Comparison of ENCODE assay signal across 19 cellular contexts in the genomic region with DNA sequence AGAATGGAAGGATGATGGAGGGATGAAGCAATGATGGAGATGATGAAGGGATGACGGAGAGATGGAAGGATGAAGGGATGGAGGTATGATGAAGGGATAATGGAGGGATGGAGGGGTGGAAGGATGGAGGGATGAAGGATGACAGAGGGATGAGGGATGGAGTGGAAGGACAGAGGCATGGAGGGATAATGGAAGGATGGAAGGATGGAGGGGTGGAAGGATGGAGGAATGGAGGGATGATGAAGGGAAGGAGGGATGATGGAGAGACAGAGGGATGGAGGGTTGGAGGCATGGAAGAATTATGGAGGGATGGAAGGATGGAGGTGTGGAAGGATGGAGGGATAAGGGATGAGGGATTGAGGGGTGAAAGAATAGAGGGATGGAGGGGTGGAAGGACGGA.
A peak's percentile ranks its signal among the peaks of the same experiment; 100 is the strongest.
DNase-seq lines count a peak whose midpoint lies in the region; ATAC-seq, FAIRE-seq and TF ChIP-seq lines count a peak whose summit lies in the region.
"Had no signal": no experiment of that assay in that cellular context is flagged by ENCODE, and none has a peak within 500 bp of the region (broad histone marks: within the 10 kb centered on the region; RNA-seq: fewer than 3 reads in every experiment).

No MANE protein-coding gene starts in this region.

- no peak for TF ChIP-seq POLR2A in HepG2 (IDR thresholded peaks at IDR 0.05; ENCODE audit: insufficient read depth in 1 of 2, low read depth in 2 of 2, low read length in 2 of 2)
- no peak for TF ChIP-seq POLR2A in right lobe of liver (IDR thresholded peaks at IDR 0.05)
- TF ChIP-seq POLR2A in K562 (conservative IDR thresholded peaks at IDR 0.05), result no peak

- H3K79me2 ChIP-seq in HepG2 (ENCODE audit: insufficient read depth, low read length) (no peaks in the 10 kb centered on the region), K562 (ENCODE audit: control insufficient read depth, insufficient read depth, low read length) (no peaks in the 10 kb centered on the region)

- no peak overlapping the region for H3K27ac ChIP-seq in HepG2 (ENCODE audit: extremely low read length, insufficient read depth, low read length)
- H3K27ac ChIP-seq in right lobe of liver, result no peak overlapping the region
- H3K27ac ChIP-seq in K562 (ENCODE audit: extremely low read depth, low read depth, low read length), result no peak overlapping the region
- H3K27ac ChIP-seq: 22Rv1; A549; BLaER1 treated with 17β-estradiol and CSF1 and Interleukin-3, amounts not matched to agents 10 nM and 100 nM; C4-2B had no signal

- H3K9me3 ChIP-seq in HepG2 (ENCODE audit: low read length), result no peaks in the 10 kb centered on the region
- H3K9me3 ChIP-seq in right lobe of liver, result no peaks in the 10 kb centered on the region
- no peaks in the 10 kb centered on the region for H3K9me3 ChIP-seq in K562 (replicated peaks; ENCODE audit: control insufficient read depth, insufficient read depth, low read depth, low read length)
- H3K9me3 ChIP-seq: A549; BLaER1 treated with 17β-estradiol and CSF1 and Interleukin-3, amounts not matched to agents 10 nM and 100 nM; Caco-2 had no signal

- H4K20me1 ChIP-seq in HepG2 (ENCODE audit: insufficient read depth, low read length) (0 out of 2 replicates have a peak, but pooled peaks cover 2% of the 10 kb centered on the region), K562 (replicated peaks; ENCODE audit: control insufficient read depth, insufficient read depth, low read length) (peaks cover 4% of the 10 kb centered on the region; the same call in 1 of the 2 replicates)

- no peak for ATAC-seq in HepG2
- no peak for ATAC-seq in right lobe of liver
- ATAC-seq in K562, result no peak

- H3K27me3 ChIP-seq in HepG2 (ENCODE audit: control insufficient read depth in 1 of 2, insufficient read depth in 2 of 2, low read length in 2 of 2) (peaks cover 6 to 53% of the 10 kb centered on the region in 2 experiments), right lobe of liver (no peaks in the 10 kb centered on the region), K562 (ENCODE audit: control insufficient read depth in 2 of 2, insufficient read depth in 2 of 2, low read length in 2 of 2) (peaks cover 27 to 57% of the 10 kb centered on the region in 2 experiments)
- H3K27me3 ChIP-seq: BLaER1 treated with 17β-estradiol and CSF1 and Interleukin-3, amounts not matched to agents 10 nM and 100 nM had no signal

- DNase-seq in activated CD4-positive, alpha-beta T cell treated with anti-CD3 and anti-CD28 coated beads, Interleukin-2, amount 10 ng/mL, durations not matched to agents 7 days and 5 days, result no peak
- no peak for DNase-seq in activated CD4-positive, alpha-beta T cell treated with anti-CD3 and anti-CD28 coated beads, Interleukin-2, amount 10 ng/mL, durations not matched to agents 24 days and 14 days
- no peak for DNase-seq in HepG2 (ENCODE audit: low spot score)
- DNase-seq in right lobe of liver, result no peak
- no peak for DNase-seq in K562 (ENCODE audit: extremely low read depth in 1 of 4, low spot score in 3 of 4)
- DNase-seq in kidney tubule cell (ENCODE audit: low spot score), result no peak
- DNase-seq in DMS153 (lab: John Stamatoyannopoulos, UW), result no peak
- DNase-seq: GDM1 had no signal

- H3K9me3 Mint-ChIP-seq in activated CD4-positive, alpha-beta T cell treated with anti-CD3 and anti-CD28 coated beads, Interleukin-2, amount 10 ng/mL, durations not matched to agents 7 days and 5 days, result no peaks in the 10 kb centered on the region
- H3K9me3 Mint-ChIP-seq in activated CD4-positive, alpha-beta T cell treated with anti-CD3 and anti-CD28 coated beads, Interleukin-2, amount 10 ng/mL, durations not matched to agents 24 days and 14 days, result peaks cover 5% of the 10 kb centered on the region
- H3K9me3 Mint-ChIP-seq: CD4-positive, alpha-beta T cell; CD8-positive, alpha-beta T cell had no signal

- peaks cover 5% of the 10 kb centered on the region for H3K27me3 Mint-ChIP-seq in activated CD4-positive, alpha-beta T cell treated with anti-CD3 and anti-CD28 coated beads, Interleukin-2, amount 10 ng/mL, durations not matched to agents 7 days and 5 days
- H3K27me3 Mint-ChIP-seq in activated CD4-positive, alpha-beta T cell treated with anti-CD3 and anti-CD28 coated beads, Interleukin-2, amount 10 ng/mL, durations not matched to agents 24 days and 14 days, result peaks cover 2% of the 10 kb centered on the region

- no peak overlapping the region for H3K4me3 ChIP-seq in HepG2 (replicated peaks in 1 of 3; ENCODE audit: insufficient read depth in 1 of 3, low read depth in 2 of 3, low read length in 3 of 3)
- no peak overlapping the region for H3K4me3 ChIP-seq in right lobe of liver
- no peak overlapping the region for H3K4me3 ChIP-seq in K562
- H3K4me3 ChIP-seq: A549; BLaER1 treated with 17β-estradiol and CSF1 and Interleukin-3, amounts not matched to agents 10 nM and 100 nM; GM12878 had no signal

- H3K4me1 Mint-ChIP-seq in activated CD4-positive, alpha-beta T cell treated with anti-CD3 and anti-CD28 coated beads, Interleukin-2, amount 10 ng/mL, durations not matched to agents 7 days and 5 days, result no peaks in the 10 kb centered on the region
- no peaks in the 10 kb centered on the region for H3K4me1 Mint-ChIP-seq in activated CD4-positive, alpha-beta T cell treated with anti-CD3 and anti-CD28 coated beads, Interleukin-2, amount 10 ng/mL, durations not matched to agents 24 days and 14 days
- H3K4me1 Mint-ChIP-seq: B cell had no signal

- no peaks in the 10 kb centered on the region for H3K9me1 ChIP-seq in K562 (ENCODE audit: control insufficient read depth, insufficient read depth, low read length)

- H2AFZ ChIP-seq in HepG2 (ENCODE audit: low read length) (no peak overlapping the region), K562 (ENCODE audit: low read depth, low read length) (no peak overlapping the region)

- POLR2A ChIA-PET in activated CD4-positive, alpha-beta T cell treated with anti-CD3 and anti-CD28 coated beads, Interleukin-2, amount 10 ng/mL, durations not matched to agents 7 days and 5 days (lab: Charles Lee), result no interaction called here
- POLR2A ChIA-PET in HepG2 (lab: Yijun Ruan, JAX), result no interaction called here
- POLR2A ChIA-PET in K562 (lab: Yijun Ruan, JAX), result no interaction called here

- no peak for TF ChIP-seq EP300 in HepG2 (IDR thresholded peaks at IDR 0.05; ENCODE audit: low read depth in 2 of 2, low read length in 2 of 2)
- TF ChIP-seq EP300 in HepG2 (CRISPR knock-in tag; IDR thresholded peaks at IDR 0.05; ENCODE audit: borderline replicate concordance), result no peak
- no peak for TF ChIP-seq EP300 in K562 (IDR thresholded peaks at IDR 0.05; ENCODE audit: low read length)

- H3K4me2 ChIP-seq in HepG2 (ENCODE audit: low read depth, low read length) (no peak overlapping the region), K562 (ENCODE audit: insufficient read depth, low read length) (no peak overlapping the region)
- H3K4me2 ChIP-seq: A549 had no signal

- intact Hi-C loops in activated CD4-positive, alpha-beta T cell treated with anti-CD3 and anti-CD28 coated beads, Interleukin-2, amount 10 ng/mL, durations not matched to agents 24 days and 14 days (cut with micrococcal nuclease), result loop anchor here (1.0 to 10.0 kb wide), 2 partner anchors 76 to 137 kb away; partner anchors contain the start of gene CHD5
- intact Hi-C loops in HepG2 (cut with micrococcal nuclease; ENCODE audit: unreplicated experiment), result loop anchor here (2.0 to 10.0 kb wide), 2 partner anchors 62 to 136 kb away; partner anchors contain the start of gene HES3
- intact Hi-C loops in right lobe of liver (cut with DNase I), result loop anchor here in 1 of 2 donors (5.0 kb wide), 1 partner anchor 139 kb away; no protein-coding TSS in a partner anchor
- intact Hi-C loops in K562 (cut with micrococcal nuclease), result no loop called here

- no peaks in the 10 kb centered on the region for H3K36me3 Mint-ChIP-seq in activated CD4-positive, alpha-beta T cell treated with anti-CD3 and anti-CD28 coated beads, Interleukin-2, amount 10 ng/mL, durations not matched to agents 7 days and 5 days (ENCODE audit: low read depth)
- no peaks in the 10 kb centered on the region for H3K36me3 Mint-ChIP-seq in activated CD4-positive, alpha-beta T cell treated with anti-CD3 and anti-CD28 coated beads, Interleukin-2, amount 10 ng/mL, durations not matched to agents 24 days and 14 days (ENCODE audit: low read depth)
- H3K36me3 Mint-ChIP-seq: CD8-positive, alpha-beta T cell had no signal

- H3K27ac Mint-ChIP-seq in activated CD4-positive, alpha-beta T cell treated with anti-CD3 and anti-CD28 coated beads, Interleukin-2, amount 10 ng/mL, durations not matched to agents 7 days and 5 days, result peak overlapping the region; percentile 25
- H3K27ac Mint-ChIP-seq in activated CD4-positive, alpha-beta T cell treated with anti-CD3 and anti-CD28 coated beads, Interleukin-2, amount 10 ng/mL, durations not matched to agents 24 days and 14 days, result no peak overlapping the region
- H3K27ac Mint-ChIP-seq: B cell; CD4-positive, alpha-beta T cell; CD8-positive, alpha-beta T cell had no signal

- no peak overlapping the region for H3K4me3 Mint-ChIP-seq in activated CD4-positive, alpha-beta T cell treated with anti-CD3 and anti-CD28 coated beads, Interleukin-2, amount 10 ng/mL, durations not matched to agents 7 days and 5 days
- no peak overlapping the region for H3K4me3 Mint-ChIP-seq in activated CD4-positive, alpha-beta T cell treated with anti-CD3 and anti-CD28 coated beads, Interleukin-2, amount 10 ng/mL, durations not matched to agents 24 days and 14 days
- H3K4me3 Mint-ChIP-seq: B cell; CD4-positive, alpha-beta T cell; CD8-positive, alpha-beta T cell had no signal

- TF ChIP-seq RAD21 in HepG2 (CRISPR knock-in tag; IDR thresholded peaks at IDR 0.05) (no peak), K562 (CRISPR knock-in tag; conservative IDR thresholded peaks at IDR 0.05 in 1 of 2, IDR thresholded peaks at IDR 0.05 in 1 of 2) (no peak)

- in situ Hi-C loops in HepG2 (cut with HindIII; ENCODE audit: extremely low pct_ligation_motif_present, low pct_unique_long_range_greater_than_20kb), result no loop called here
- in situ Hi-C loops in K562 (cut with MboI), result no loop called here

- no peak overlapping the region for H3K9ac ChIP-seq in HepG2 (ENCODE audit: insufficient read depth, low read depth, low read length)
- no peak overlapping the region for H3K9ac ChIP-seq in K562 (ENCODE audit: insufficient read depth in 1 of 2, low read depth in 2 of 2, low read length in 2 of 2)
- H3K9ac ChIP-seq: BLaER1 treated with 17β-estradiol and CSF1 and Interleukin-3, amounts not matched to agents 10 nM and 100 nM had no signal

- H3K4me1 ChIP-seq in HepG2 (ENCODE audit: insufficient read depth, low read length) (no peaks in the 10 kb centered on the region), right lobe of liver (no peaks in the 10 kb centered on the region), K562 (replicated peaks in 1 of 2; ENCODE audit: control insufficient read depth in 2 of 2, insufficient read depth in 2 of 2, low read length in 2 of 2) (peaks cover 0 to 28% of the 10 kb centered on the region in 2 experiments; a peak in 2 of 5 replicates)
- H3K4me1 ChIP-seq: A549, Caco-2 had no signal

- TF ChIP-seq CTCF in HepG2 (CRISPR knock-in tag; IDR thresholded peaks at IDR 0.05), result no peak
- TF ChIP-seq CTCF in right lobe of liver (IDR thresholded peaks at IDR 0.05), result no peak
- TF ChIP-seq CTCF in K562 (IDR thresholded peaks at IDR 0.05 in 2 of 3, conservative IDR thresholded peaks at IDR 0.05 in 1 of 3; ENCODE audit: insufficient read depth in 2 of 3, low read depth in 1 of 3, low read length in 3 of 3), result no peak

- no peak for FAIRE-seq in HepG2 (lab: Jason Lieb, UNC)
- no peak for FAIRE-seq in K562 (lab: Jason Lieb, UNC)
- FAIRE-seq: A549, D721Med, GM12878, GM12892 had no signal

- H3K36me3 ChIP-seq in HepG2 (replicated peaks in 1 of 2; ENCODE audit: control insufficient read depth in 1 of 2, insufficient read depth in 2 of 2, low read length in 2 of 2) (no peaks in the 10 kb centered on the region), right lobe of liver (no peaks in the 10 kb centered on the region), K562 (ENCODE audit: control insufficient read depth, insufficient read depth, low read length) (no peaks in the 10 kb centered on the region)
- H3K36me3 ChIP-seq: BLaER1 treated with 17β-estradiol and CSF1 and Interleukin-3, amounts not matched to agents 10 nM and 100 nM had no signal

- 2% methylated on average over 2 of the region's 2 CpGs for WGBS in HepG2 (ENCODE audit: low lambda C conversion rate)
- WGBS in right lobe of liver (ENCODE audit: insufficient coverage, low coverage, low lambda C conversion rate, missing lambda C conversion rate), result 40% methylated on average over 2 of the region's 2 CpGs
- WGBS in K562 (ENCODE audit: insufficient coverage, low coverage, missing lambda C conversion rate), result 5% methylated on average over 2 of the region's 2 CpGs

- BruUV-seq in HepG2 (replicated peaks; lab: Mats Ljungman, UMichigan) (no TSS peak), K562 (replicated peaks; lab: Mats Ljungman, UMichigan) (no TSS peak)

- CTCF ChIA-PET in activated CD4-positive, alpha-beta T cell treated with anti-CD3 and anti-CD28 coated beads, Interleukin-2, amount 10 ng/mL, durations not matched to agents 7 days and 5 days (lab: Charles Lee), result interaction anchor here (1.1 to 2.2 kb wide), 2 partner anchors 96 to 130 kb away, joined by 3 to 5 read pairs; partner anchors contain the start of gene RNF207
- CTCF ChIA-PET in HepG2 (lab: Yijun Ruan, JAX; ENCODE audit: low intra/inter-chr PET ratio, low total read pairs) (interaction anchor here (1.5 kb wide), 2 partner anchors 63 to 78 kb away, joined by 5 to 9 read pairs; no protein-coding TSS in a partner anchor), K562 (lab: Yijun Ruan, JAX; ENCODE audit: low intra/inter-chr PET ratio) (interaction anchor here (0.6 to 1.5 kb wide), 3 partner anchors 63 to 136 kb away, joined by 3 to 9 read pairs (median 4); partner anchors contain the start of gene HES3)
